15 cellular contexts compared by ENCODE assay signal in genomic region chr3:129927072-129927471, GRCh38. TPM values are rescaled to one million over a fixed set of nuclear protein-coding genes. Genes with fewer than 3 reads are reported as not detected.
"Had no signal": no experiment of that assay in that cellular context is flagged by ENCODE, and none has a peak within 500 bp of the region (broad histone marks: within the 10 kb centered on the region; RNA-seq: fewer than 3 reads in every experiment).

No MANE protein-coding gene starts in this region.

- H3K27me3 ChIP-seq: body of pancreas, right atrium auricular region had no signal

- DNase-seq: activated CD4-positive, alpha-beta T cell treated with anti-CD3 and anti-CD28 coated beads, Interleukin-2, amount 10 ng/mL, durations not matched to agents 7 days and 5 days; activated CD4-positive, CD25-positive, alpha-beta regulatory T cell; activated effector memory CD4-positive, alpha-beta T cell treated with Interleukin-2 at 50 U/mL for 16 hours; body of pancreas; cortex of kidney; effector CD8-positive, alpha-beta T cell; naive B cell; stimulated activated CD4-positive, alpha-beta T cell treated with anti-CD3 and anti-CD28 coated beads, Interleukin-1b, Interleukin-23, amount 100 ng/mL, for 48 hours; stimulated activated naive B cell treated with anti-CD40 and anti-IgM and Interleukin-4, amounts not matched to agents 10 μg/mL and 1 μg/mL and 100 μg/mL, for 72 hours had no signal

- ATAC-seq: body of pancreas; stimulated activated naive B cell treated with anti-CD40 and anti-IgM and Interleukin-4, amounts not matched to agents 10 μg/mL and 1 μg/mL and 100 μg/mL, for 72 hours had no signal

- H3K4me1 ChIP-seq: body of pancreas, right atrium auricular region had no signal

- H3K9me3 ChIP-seq: body of pancreas had no signal

- FAIRE-seq: frontal cortex, keratinocyte, TTC549 had no signal

- H3K36me3 ChIP-seq: right atrium auricular region had no signal

- H3K27ac ChIP-seq: body of pancreas, right atrium auricular region had no signal

- H3K4me3 ChIP-seq: body of pancreas, right atrium auricular region had no signal

RNA-seq across cellular contexts. Expression of gene TRH, which starts 47.4 kb away (rescaled TPM):
- total RNA-seq: activated CD4-positive, alpha-beta T cell treated with anti-CD3 and anti-CD28 coated beads, Interleukin-2, amount 10 ng/mL, durations not matched to agents 7 days and 5 days; activated CD8-positive, alpha-beta memory T cell treated with anti-CD3 and anti-CD28 coated beads for 36 hours; body of pancreas had no signal
- polyA plus RNA-seq: keratinocyte, liver had no signal
